ENCODE assay signal across 35 cellular contexts in genomic region chr15:65951007-65951406, GRCh38.
"Had no signal": no experiment of that assay in that cellular context is flagged by ENCODE, and none has a peak within 500 bp of the region (broad histone marks: within the 10 kb centered on the region; RNA-seq: fewer than 3 reads in every experiment).

No MANE protein-coding gene starts in this region.

- FAIRE-seq: TTC549 had no signal

- H3K4me1 Mint-ChIP-seq: activated naive CD4-positive, alpha-beta T cell treated with anti-CD3 and anti-CD28 coated beads, Interleukin-2, amount 50 U/mL, for 24 hours; activated naive CD8-positive, alpha-beta T cell treated with anti-CD3 and anti-CD28 coated beads, Interleukin-2, amount 50 U/mL, for 24 hours; central memory CD8-positive, alpha-beta T cell had no signal

- H3K36me3 Mint-ChIP-seq: activated CD8-positive, alpha-beta memory T cell treated with anti-CD3 and anti-CD28 coated beads, Interleukin-2, amount 10 ng/mL, durations not matched to agents 7 days and 5 days; activated naive CD4-positive, alpha-beta T cell treated with anti-CD3 and anti-CD28 coated beads, Interleukin-2, amount 10 ng/mL, durations not matched to agents 7 days and 5 days; activated naive CD4-positive, alpha-beta T cell treated with anti-CD3 and anti-CD28 coated beads, Interleukin-2, amount 50 U/mL, for 24 hours; activated naive CD8-positive, alpha-beta T cell; activated naive CD8-positive, alpha-beta T cell treated with anti-CD3 and anti-CD28 coated beads, Interleukin-2, amount 10 ng/mL, durations not matched to agents 7 days and 5 days; brain had no signal

- H3K4me3 ChIP-seq: ascending aorta, cardiac muscle cell had no signal

- H3K4me3 Mint-ChIP-seq: activated B cell treated with CpG ODN at 0.5 μM for 24 hours; activated CD4-positive, alpha-beta memory T cell treated with anti-CD3 and anti-CD28 coated beads, Interleukin-2, amount 10 ng/mL, durations not matched to agents 7 days and 5 days; activated CD4-positive, alpha-beta T cell treated with anti-CD3 and anti-CD28 coated beads, Interleukin-2, amount 10 ng/mL, durations not matched to agents 7 days and 5 days; activated CD8-positive, alpha-beta memory T cell treated with anti-CD3 and anti-CD28 coated beads, Interleukin-2, amount 10 ng/mL, durations not matched to agents 7 days and 5 days; activated CD8-positive, alpha-beta T cell treated with anti-CD3 and anti-CD28 coated beads, Interleukin-2, amount 10 ng/mL, durations not matched to agents 7 days and 5 days; activated naive CD4-positive, alpha-beta T cell treated with anti-CD3 and anti-CD28 coated beads, Interleukin-2, amount 10 ng/mL, durations not matched to agents 7 days and 5 days; activated naive CD4-positive, alpha-beta T cell treated with anti-CD3 and anti-CD28 coated beads, Interleukin-2, amount 50 U/mL, for 24 hours; activated naive CD8-positive, alpha-beta T cell; activated naive CD8-positive, alpha-beta T cell treated with anti-CD3 and anti-CD28 coated beads, Interleukin-2, amount 10 ng/mL, durations not matched to agents 7 days and 5 days; activated naive CD8-positive, alpha-beta T cell treated with anti-CD3 and anti-CD28 coated beads, Interleukin-2, amount 50 U/mL, for 24 hours; activated T-cell treated with anti-CD3 and anti-CD28 coated beads, Interleukin-2, amount 50 U/mL, for 24 hours; brain; central memory CD8-positive, alpha-beta T cell; T-helper 1 cell treated with Interleukin-12 subunit alpha and Interleukin-12 subunit beta and Interleukin-4 antibody, amounts not matched to agents 30 μg/mL and 1 μg/mL, for 36 hours; T-helper 2 cell treated with Interferon-gamma antibody and Interleukin-4, amounts not matched to agents 5 μg/mL and 100 μg/mL, for 36 hours had no signal

- ATAC-seq: activated CD8-positive, alpha-beta memory T cell treated with anti-CD3 and anti-CD28 coated beads, Interleukin-2, amount 10 ng/mL, durations not matched to agents 7 days and 5 days; activated CD8-positive, alpha-beta T cell treated with anti-CD3 and anti-CD28 coated beads, Interleukin-2, amount 10 ng/mL, durations not matched to agents 7 days and 5 days; activated naive CD8-positive, alpha-beta T cell treated with anti-CD3 and anti-CD28 coated beads, Interleukin-2, amount 50 U/mL, for 24 hours had no signal

- H3K27ac ChIP-seq: ascending aorta, cardiac muscle cell, VCaP had no signal

- H3K27me3 Mint-ChIP-seq: activated naive CD8-positive, alpha-beta T cell; activated naive CD8-positive, alpha-beta T cell treated with anti-CD3 and anti-CD28 coated beads, Interleukin-2, amount 10 ng/mL, durations not matched to agents 7 days and 5 days; activated naive CD8-positive, alpha-beta T cell treated with anti-CD3 and anti-CD28 coated beads, Interleukin-2, amount 50 U/mL, for 24 hours had no signal

- DNase-seq: activated B cell treated with CpG ODN at 0.5 μM for 24 hours; activated CD4-positive, alpha-beta memory T cell treated with anti-CD3 and anti-CD28 coated beads, Interleukin-2, amount 10 ng/mL, durations not matched to agents 7 days and 5 days; activated CD4-positive, alpha-beta T cell treated with anti-CD3 and anti-CD28 coated beads for 48 hours; activated CD4-positive, alpha-beta T cell treated with anti-CD3 and anti-CD28 coated beads, Interleukin-2, amount 10 ng/mL, durations not matched to agents 7 days and 5 days; activated CD4-positive, alpha-beta T cell treated with anti-CD3 and anti-CD28 coated beads, Interleukin-2, amount 50 U/mL, for 48 hours; activated CD4-positive, CD25-positive, alpha-beta regulatory T cell treated with anti-CD3 and anti-CD28 coated beads, Interleukin-2, amount 50 U/mL, for 72 hours; activated CD8-positive, alpha-beta memory T cell treated with anti-CD3 and anti-CD28 coated beads for 24 hours; activated CD8-positive, alpha-beta memory T cell treated with anti-CD3 and anti-CD28 coated beads, Interleukin-2, amount 10 ng/mL, durations not matched to agents 7 days and 5 days; activated CD8-positive, alpha-beta memory T cell treated with anti-CD3 and anti-CD28 coated beads, Interleukin-2, amount 50 U/mL, for 48 hours; activated CD8-positive, alpha-beta T cell treated with anti-CD3 and anti-CD28 coated beads, Interleukin-2, amount 10 ng/mL, durations not matched to agents 7 days and 5 days; activated effector memory CD4-positive, alpha-beta T cell treated with Interleukin-2 at 50 U/mL for 16 hours; activated gamma-delta T cell; activated naive CD4-positive, alpha-beta T cell treated with anti-CD3 and anti-CD28 coated beads, Interleukin-2, amount 10 ng/mL, durations not matched to agents 7 days and 5 days; activated naive CD4-positive, alpha-beta T cell treated with Interleukin-2 at 50 U/mL for 16 hours; activated naive CD8-positive, alpha-beta T cell treated with anti-CD3 and anti-CD28 coated beads, Interleukin-2, amount 10 ng/mL, durations not matched to agents 7 days and 5 days; activated naive CD8-positive, alpha-beta T cell treated with anti-CD3 and anti-CD28 coated beads, Interleukin-2, amount 50 U/mL, for 24 hours; activated T-cell treated with anti-CD3 and anti-CD28 coated beads, Interleukin-2, amount 50 U/mL, for 24 hours; activated T-cell treated with anti-CD3 and anti-CD28 coated beads, Interleukin-2, amount 50 U/mL, for 48 hours; amygdala; anterior cingulate cortex; caudate nucleus; cerebellar nuclear complex; T-helper 2 cell; T-helper 9 cell had no signal

- H3K9me3 Mint-ChIP-seq: activated B cell treated with CpG ODN at 0.5 μM for 24 hours; activated CD4-positive, alpha-beta memory T cell treated with anti-CD3 and anti-CD28 coated beads, Interleukin-2, amount 10 ng/mL, durations not matched to agents 7 days and 5 days; activated CD4-positive, alpha-beta T cell treated with anti-CD3 and anti-CD28 coated beads, Interleukin-2, amount 10 ng/mL, durations not matched to agents 7 days and 5 days; activated naive CD4-positive, alpha-beta T cell treated with anti-CD3 and anti-CD28 coated beads, Interleukin-2, amount 10 ng/mL, durations not matched to agents 7 days and 5 days; activated naive CD4-positive, alpha-beta T cell treated with anti-CD3 and anti-CD28 coated beads, Interleukin-2, amount 50 U/mL, for 24 hours; activated naive CD8-positive, alpha-beta T cell treated with anti-CD3 and anti-CD28 coated beads, Interleukin-2, amount 10 ng/mL, durations not matched to agents 7 days and 5 days; activated naive CD8-positive, alpha-beta T cell treated with anti-CD3 and anti-CD28 coated beads, Interleukin-2, amount 50 U/mL, for 24 hours; activated T-cell treated with anti-CD3 and anti-CD28 coated beads, Interleukin-2, amount 50 U/mL, for 24 hours; activated T-helper 2 cell treated with anti-CD3 and anti-CD28 coated beads, Interferon-gamma antibody, Interleukin-2, Interleukin-4, amounts not matched to agents 10 μg/mL and 5 μg/mL and 100 μg/mL, durations not matched to agents 14 hours and 24 hours and 36 hours; central memory CD8-positive, alpha-beta T cell; T-helper 1 cell treated with Interleukin-12 subunit alpha and Interleukin-12 subunit beta and Interleukin-4 antibody, amounts not matched to agents 30 μg/mL and 1 μg/mL, for 36 hours; T-helper 2 cell treated with Interferon-gamma antibody and Interleukin-4, amounts not matched to agents 5 μg/mL and 100 μg/mL, for 36 hours had no signal

- H3K27me3 ChIP-seq: ascending aorta, cardiac muscle cell had no signal

- H3K9me3 ChIP-seq: ascending aorta had no signal

- H3K27ac Mint-ChIP-seq: activated B cell treated with CpG ODN at 0.5 μM for 24 hours; activated CD4-positive, alpha-beta memory T cell treated with anti-CD3 and anti-CD28 coated beads, Interleukin-2, amount 10 ng/mL, durations not matched to agents 7 days and 5 days; activated CD4-positive, alpha-beta T cell treated with anti-CD3 and anti-CD28 coated beads, Interleukin-2, amount 10 ng/mL, durations not matched to agents 7 days and 5 days; activated CD8-positive, alpha-beta memory T cell treated with anti-CD3 and anti-CD28 coated beads, Interleukin-2, amount 10 ng/mL, durations not matched to agents 7 days and 5 days; activated CD8-positive, alpha-beta T cell treated with anti-CD3 and anti-CD28 coated beads, Interleukin-2, amount 10 ng/mL, durations not matched to agents 7 days and 5 days; activated naive CD4-positive, alpha-beta T cell treated with anti-CD3 and anti-CD28 coated beads, Interleukin-2, amount 10 ng/mL, durations not matched to agents 7 days and 5 days; activated naive CD4-positive, alpha-beta T cell treated with anti-CD3 and anti-CD28 coated beads, Interleukin-2, amount 50 U/mL, for 24 hours; activated naive CD8-positive, alpha-beta T cell; activated naive CD8-positive, alpha-beta T cell treated with anti-CD3 and anti-CD28 coated beads, Interleukin-2, amount 10 ng/mL, durations not matched to agents 7 days and 5 days; activated naive CD8-positive, alpha-beta T cell treated with anti-CD3 and anti-CD28 coated beads, Interleukin-2, amount 50 U/mL, for 24 hours; activated T-cell treated with anti-CD3 and anti-CD28 coated beads, Interleukin-2, amount 50 U/mL, for 24 hours; activated T-helper 2 cell treated with anti-CD3 and anti-CD28 coated beads, Interferon-gamma antibody, Interleukin-2, Interleukin-4, amounts not matched to agents 10 μg/mL and 5 μg/mL and 100 μg/mL, durations not matched to agents 14 hours and 24 hours and 36 hours; T-helper 1 cell treated with Interleukin-12 subunit alpha and Interleukin-12 subunit beta and Interleukin-4 antibody, amounts not matched to agents 30 μg/mL and 1 μg/mL, for 36 hours; T-helper 2 cell treated with Interferon-gamma antibody and Interleukin-4, amounts not matched to agents 5 μg/mL and 100 μg/mL, for 36 hours had no signal

- H3K36me3 ChIP-seq: ascending aorta, cardiac muscle cell had no signal

- H3K4me1 ChIP-seq: ascending aorta had no signal
